In genomic region chr1:213983589-213984386, GRCh38 we compare ENCODE assay signal across 13 cellular contexts. TPM values are rescaled to one million over a fixed set of nuclear protein-coding genes. Genes with fewer than 3 reads are reported as not detected.
DNase-seq lines count a peak whose midpoint lies in the region; ATAC-seq and TF ChIP-seq lines count a peak whose summit lies in the region.
"Had no signal": no experiment of that assay in that cellular context is flagged by ENCODE, and none has a peak within 500 bp of the region (broad histone marks: within the 10 kb centered on the region; RNA-seq: fewer than 3 reads in every experiment).

No MANE protein-coding gene starts in this region.

- in situ Hi-C loops in IMR-90 (cut with MboI; ENCODE audit: low sequenced_read_pairs) = no loop called here

- H3K4me3 ChIP-seq in Caco-2 (ENCODE audit: low read depth, low read length) (peak overlapping the region; percentile 70), IMR-90 (ENCODE audit: insufficient read depth, low read depth, low read length) (no peak overlapping the region), uterus (no peak overlapping the region)
- no peak overlapping the region for H3K4me3 ChIP-seq in naive thymus-derived CD4-positive, alpha-beta T cell (ENCODE audit: low read length)

- intact Hi-C loops in Caco-2 (cut with micrococcal nuclease; ENCODE audit: unreplicated experiment) (loop anchor here (2.0 to 10.0 kb wide), 3 partner anchors 329 to 859 kb away; no protein-coding TSS in a partner anchor), IMR-90 (cut with micrococcal nuclease) (no loop called here), sciatic nerve (cut with DNase I) (no loop called here), uterus (cut with DNase I; ENCODE audit: low total_unique reads) (no loop called here)
- intact Hi-C loops in naive thymus-derived CD4-positive, alpha-beta T cell (cut with micrococcal nuclease) = loop anchor here in 1 of 2 donors (5.0 to 10.0 kb wide), 3 partner anchors 106 to 301 kb away; partner anchors contain the start of gene SMYD2

- dilution Hi-C loops in IMR-90 (cut with HindIII; ENCODE audit: low sequenced_read_pairs, unreplicated experiment) = no loop called here

- POLR2A ChIA-PET in Caco-2 (lab: Charles Lee) = no interaction called here
- POLR2A ChIA-PET in IMR-90 (lab: Charles Lee; ENCODE audit: unreplicated experiment) = no interaction called here
- POLR2A ChIA-PET in naive thymus-derived CD4-positive, alpha-beta T cell (lab: Charles Lee) = interaction anchor here (0.7 kb wide), 1 partner anchor 114 kb away, joined by 3 read pairs; no protein-coding TSS in a partner anchor

- no peak overlapping the region for H2AK9ac ChIP-seq in IMR-90 (replicated peaks; ENCODE audit: low read depth, low read length, poor library complexity)

- no peak for TF ChIP-seq CTCF in Caco-2 (IDR thresholded peaks at IDR 0.05; ENCODE audit: insufficient read depth in 1 of 2, low read depth in 1 of 2, low read length in 1 of 2, severe bottlenecking in 1 of 2, unreplicated experiment in 1 of 2)
- no peak for TF ChIP-seq CTCF in IMR-90 (conservative IDR thresholded peaks at IDR 0.05; ENCODE audit: low read depth, low read length)
- TF ChIP-seq CTCF in uterus (IDR thresholded peaks at IDR 0.05) = no peak

- H3K4me1 Mint-ChIP-seq in Caco-2 (ENCODE audit: low read depth, unreplicated experiment) = peaks cover 6% of the 10 kb centered on the region
- peaks cover 29 to 91% (median 72%) of the 10 kb centered on the region in 7 donors for H3K4me1 Mint-ChIP-seq in naive thymus-derived CD4-positive, alpha-beta T cell

- no peak overlapping the region for H3K27ac ChIP-seq in IMR-90 (ENCODE audit: insufficient read depth, low read length)
- H3K27ac ChIP-seq in caudate nucleus (ENCODE audit: low read depth, low read length) = peak overlapping the region; percentile 38
- no peak overlapping the region for H3K27ac ChIP-seq in naive thymus-derived CD4-positive, alpha-beta T cell (ENCODE audit: low read depth, low read length)
- no peak overlapping the region for H3K27ac ChIP-seq in uterus
- H3K27ac ChIP-seq: HL-60, transverse colon had no signal

- H4K91ac ChIP-seq in IMR-90 (ENCODE audit: insufficient read depth, low read depth, low read length) = no peak overlapping the region

- H3K4me1 ChIP-seq in Caco-2 (peaks cover 25% of the 10 kb centered on the region), IMR-90 (ENCODE audit: control insufficient read depth, insufficient read depth, low read length) (no peaks in the 10 kb centered on the region; the same call in 1 of the 2 replicates), uterus (peaks cover 6 to 12% of the 10 kb centered on the region in 2 donors)
- peaks cover 0 to 43% of the 10 kb centered on the region in 2 donors for H3K4me1 ChIP-seq in naive thymus-derived CD4-positive, alpha-beta T cell (ENCODE audit: control insufficient read depth in 2 of 2, insufficient read depth in 2 of 2, low read length in 2 of 2)

- no peak overlapping the region for H4K5ac ChIP-seq in IMR-90 (ENCODE audit: low read depth, low read length)

- peak overlapping the region; percentile 99 for H3K4me3 Mint-ChIP-seq in Caco-2 (ENCODE audit: unreplicated experiment)
- peak overlapping the region in 7 of 10 donors; percentile 11 to 85 (median 51) for H3K4me3 Mint-ChIP-seq in naive thymus-derived CD4-positive, alpha-beta T cell
- H3K4me3 Mint-ChIP-seq: CD8-positive, alpha-beta memory T cell; T-helper 1 cell treated with Interleukin-12 subunit alpha and Interleukin-12 subunit beta and Interleukin-4 antibody, amounts not matched to agents 30 μg/mL and 1 μg/mL, for 36 hours had no signal

- H3K23ac ChIP-seq in IMR-90 (ENCODE audit: low read depth, low read length) = no peak overlapping the region

- H3K9me3 Mint-ChIP-seq in Caco-2 (ENCODE audit: unreplicated experiment) = no peaks in the 10 kb centered on the region
- H3K9me3 Mint-ChIP-seq in naive thymus-derived CD4-positive, alpha-beta T cell = peaks cover 0 to 43% (median 12%) of the 10 kb centered on the region in 11 donors

- no CpG with 5 or more reads among the region's 31 CpGs for WGBS in IMR-90 (ENCODE audit: extremely low coverage in 2 of 2, insufficient read length in 1 of 2), 2 experiments

- H2AFZ ChIP-seq in IMR-90 (replicated peaks; ENCODE audit: low read length, poor library complexity) = peak overlapping the region; percentile 59

- H2BK5ac ChIP-seq in IMR-90 (ENCODE audit: low read depth, low read length, poor library complexity, severe bottlenecking) = no peak overlapping the region

- no peak for DNase-seq in Caco-2
- no peak for DNase-seq in IMR-90
- peak in 1 of 61 donors; percentile 70 for DNase-seq in caudate nucleus (lab: John Stamatoyannopoulos, UW)
- DNase-seq in naive thymus-derived CD4-positive, alpha-beta T cell = no peak
- no peak for DNase-seq in sciatic nerve (ENCODE audit: low spot score)
- no peak for DNase-seq in uterus
- no peak for DNase-seq in CD1c-positive myeloid dendritic cell (ENCODE audit: extremely low spot score)
- DNase-seq: CD8-positive, alpha-beta memory T cell; stimulated activated CD4-positive, alpha-beta T cell treated with anti-CD3 and anti-CD28 coated beads, Interleukin-4, amount 100 ng/mL, for 4 hours; transverse colon had no signal

- H3K27me3 ChIP-seq in Caco-2 (replicated peaks; ENCODE audit: control insufficient read depth, insufficient read depth, low read length) (no peaks in the 10 kb centered on the region; the same call in 1 of the 2 replicates), IMR-90 (ENCODE audit: control insufficient read depth, insufficient read depth, low read length) (peaks cover 68% of the 10 kb centered on the region), uterus (peaks cover 31 to 69% of the 10 kb centered on the region in 2 donors)
- peaks cover 3 to 46% of the 10 kb centered on the region in 2 donors for H3K27me3 ChIP-seq in naive thymus-derived CD4-positive, alpha-beta T cell (ENCODE audit: control insufficient read depth in 2 of 2, insufficient read depth in 2 of 2, low read length in 2 of 2)

- no peaks in the 10 kb centered on the region for H3K79me1 ChIP-seq in IMR-90 (ENCODE audit: low read depth in 1 of 2, low read length in 2 of 2)

- ATAC-seq in IMR-90 (ENCODE audit: low read depth) (no peak), sciatic nerve (no peak), HG03460 (IDR thresholded peaks at IDR 0.05; ENCODE audit: unreplicated experiment) (no peak)
- no peak for ATAC-seq in naive thymus-derived CD4-positive, alpha-beta T cell

- TF ChIP-seq POLR2A in IMR-90 (IDR thresholded peaks at IDR 0.05; ENCODE audit: low read depth, low read length) (no peak), uterus (IDR thresholded peaks at IDR 0.05) (no peak)

- H3K9me1 ChIP-seq in IMR-90 (ENCODE audit: insufficient read depth, low read length) = no peaks in the 10 kb centered on the region

- H3K9ac ChIP-seq in IMR-90 (ENCODE audit: low read depth, low read length) = no peak overlapping the region

- H3K14ac ChIP-seq in IMR-90 (replicated peaks; ENCODE audit: low read depth, low read length) = no peak overlapping the region

- H3K56ac ChIP-seq in IMR-90 (ENCODE audit: extremely low read depth, insufficient read depth, low read length) = no peak overlapping the region

- H3K36me3 ChIP-seq in Caco-2 (ENCODE audit: control insufficient read depth, insufficient read depth, low read length) (no peaks in the 10 kb centered on the region), IMR-90 (ENCODE audit: control insufficient read depth, insufficient read depth, low read length) (no peaks in the 10 kb centered on the region), uterus (no peaks in the 10 kb centered on the region)
- no peaks in the 10 kb centered on the region for H3K36me3 ChIP-seq in naive thymus-derived CD4-positive, alpha-beta T cell (ENCODE audit: control insufficient read depth in 2 of 3, insufficient read depth in 3 of 3, low read length in 3 of 3)
- H3K36me3 ChIP-seq: transverse colon had no signal

- no peak overlapping the region for H2BK120ac ChIP-seq in IMR-90 (ENCODE audit: low read depth, low read length)

- H3K9me3 ChIP-seq in Caco-2 (no peaks in the 10 kb centered on the region), IMR-90 (ENCODE audit: control insufficient read depth, insufficient read depth, low read length) (peaks cover 3% of the 10 kb centered on the region; the same call in 1 of the 2 replicates), uterus (no peaks in the 10 kb centered on the region)
- peaks cover 0 to 7% (median 0%) of the 10 kb centered on the region in 3 experiments for H3K9me3 ChIP-seq in naive thymus-derived CD4-positive, alpha-beta T cell (ENCODE audit: control insufficient read depth in 2 of 3, low read length in 3 of 3)
- H3K9me3 ChIP-seq: transverse colon had no signal

- no peak overlapping the region for H2BK15ac ChIP-seq in IMR-90 (ENCODE audit: low read depth, low read length)

- no peak overlapping the region for H3K4ac ChIP-seq in IMR-90 (ENCODE audit: low read depth, low read length)

- no peak overlapping the region for H3K4me2 ChIP-seq in IMR-90 (ENCODE audit: low read depth, low read length)

- no TSS peak for BruUV-seq in Caco-2 (replicated peaks; lab: Mats Ljungman, UMichigan)
- BruUV-seq in IMR-90 (replicated peaks; lab: Mats Ljungman, UMichigan) = no TSS peak

- H4K20me1 ChIP-seq in IMR-90 (ENCODE audit: insufficient read depth, low read length) = no peaks in the 10 kb centered on the region

- H3K18ac ChIP-seq in IMR-90 (ENCODE audit: low read depth, low read length) = no peak overlapping the region

- H3K36me3 Mint-ChIP-seq in Caco-2 (ENCODE audit: insufficient read depth, unreplicated experiment) = peaks cover 10% of the 10 kb centered on the region
- H3K36me3 Mint-ChIP-seq in naive thymus-derived CD4-positive, alpha-beta T cell = peaks cover 0 to 14% (median 4%) of the 10 kb centered on the region in 5 donors
- H3K36me3 Mint-ChIP-seq: CD8-positive, alpha-beta memory T cell had no signal

- H3K27me3 Mint-ChIP-seq in Caco-2 (ENCODE audit: insufficient read depth, unreplicated experiment) = peaks cover 12% of the 10 kb centered on the region
- peaks cover 81 to 92% (median 83%) of the 10 kb centered on the region in 5 donors for H3K27me3 Mint-ChIP-seq in naive thymus-derived CD4-positive, alpha-beta T cell

- no peak overlapping the region for H2BK20ac ChIP-seq in IMR-90 (ENCODE audit: low read depth, low read length)

- CTCF ChIA-PET in Caco-2 (lab: Charles Lee) (no interaction called here), IMR-90 (lab: Yijun Ruan, JAX) (no interaction called here)
- CTCF ChIA-PET in naive thymus-derived CD4-positive, alpha-beta T cell (lab: Charles Lee) = interaction anchor here (1.2 kb wide), 1 partner anchor 35 kb away, joined by 3 read pairs; no protein-coding TSS in a partner anchor

- no peak overlapping the region for H4K8ac ChIP-seq in IMR-90 (ENCODE audit: low read depth in 2 of 2, low read length in 2 of 2)

- no peak overlapping the region for H2AK5ac ChIP-seq in IMR-90 (ENCODE audit: low read depth, low read length)

- TF ChIP-seq RAD21 in IMR-90 (IDR thresholded peaks at IDR 0.05; ENCODE audit: low read length) = no peak

- H3K27ac Mint-ChIP-seq in Caco-2 (ENCODE audit: unreplicated experiment) = no peak overlapping the region
- peak overlapping the region in 1 of 9 donors; percentile 56 for H3K27ac Mint-ChIP-seq in naive thymus-derived CD4-positive, alpha-beta T cell
- H3K27ac Mint-ChIP-seq: T-helper 1 cell treated with Interleukin-12 subunit alpha and Interleukin-12 subunit beta and Interleukin-4 antibody, amounts not matched to agents 30 μg/mL and 1 μg/mL, for 36 hours had no signal

RNA-seq across cellular contexts. Expression of gene PROX1, which starts 4.0 kb away (rescaled TPM):
- total RNA-seq in Caco-2 (2022) (17.6 and 24.5 TPM in 2 replicates), IMR-90 (2012; rRNA removed) (under 0.01 and 0.28 TPM in 2 replicates), sciatic nerve (2.8 TPM), uterus (1 to 10 TPM; 3.8 to 7.9 (median 4.1) TPM)
- polyA plus RNA-seq in IMR-90 (2012; rRNA removed) = 0.02 and 0.03 TPM in 2 replicates
- 0.02 TPM in 1 of 2 replicates, not detected in the other for polyA plus RNA-seq in IMR-90 (2012; cell fraction: cytosol; rRNA removed)
- polyA plus RNA-seq in IMR-90 (2012; cell fraction: nucleus; rRNA removed; ENCODE audit: low replicate concordance) = 0.01 TPM in 1 of 2 replicates, not detected in the other
- not detected for total RNA-seq in naive thymus-derived CD4-positive, alpha-beta T cell
- polyA plus RNA-seq in naive thymus-derived CD4-positive, alpha-beta T cell = not detected
- total RNA-seq: CD8-positive, alpha-beta memory T cell had no signal
- polyA plus RNA-seq: CD8-positive, alpha-beta memory T cell had no signal
